ENCODE assay signal across 16 cellular contexts in genomic region chr3:23663661-23664186, GRCh38.
A peak's percentile ranks its signal among the peaks of the same experiment; 100 is the strongest.
DNase-seq lines count a peak whose midpoint lies in the region; ATAC-seq and TF ChIP-seq lines count a peak whose summit lies in the region.
"Had no signal": no experiment of that assay in that cellular context is flagged by ENCODE, and none has a peak within 500 bp of the region (broad histone marks: within the 10 kb centered on the region; RNA-seq: fewer than 3 reads in every experiment).

No MANE protein-coding gene starts in this region.

- intact Hi-C loops in heart left ventricle (cut with DNase I), result no loop called here
- intact Hi-C loops in cardiac septum (cut with DNase I), result no loop called here

- no peak overlapping the region for H3K9ac ChIP-seq in SK-N-SH

- POLR2A ChIA-PET in SK-N-SH (lab: Yijun Ruan, JAX), result no interaction called here

- 57 to 81% (median 73%) methylated on average over 5 of the region's 5 CpGs for WGBS in heart left ventricle, 4 donors
- 71% methylated on average over 5 of the region's 5 CpGs for WGBS in SK-N-SH (ENCODE audit: low lambda C conversion rate)
- WGBS in tibial nerve, 2 donors, result 46 to 50% methylated on average over 5 of the region's 5 CpGs

- no peak for TF ChIP-seq RAD21 in SK-N-SH (IDR thresholded peaks at IDR 0.05; ENCODE audit: low read length)

- H3K4me1 Mint-ChIP-seq in chondrocyte (ENCODE audit: low read depth), result peaks cover 14% of the 10 kb centered on the region

- DNase-seq in heart left ventricle, result no peak
- no peak for DNase-seq in cardiac septum (ENCODE audit: low spot score)
- DNase-seq in SK-N-SH, result no peak
- DNase-seq in fibroblast of mammary gland (ENCODE audit: low read depth), result peak; percentile 35
- DNase-seq in tibial nerve (ENCODE audit: low spot score in 2 of 2), result no peak
- DNase-seq in chondrocyte (ENCODE audit: low spot score), result no peak
- no peak for DNase-seq in effector memory CD4-positive, alpha-beta T cell
- DNase-seq in activated gamma-delta T cell (lab: John Stamatoyannopoulos, UW), result no peak
- DNase-seq: Kasumi-1, MV-4-11, NCI-H1417 treated with DMSO at 0.1 percent for 48 hours, NCI-H2081, NCI-H2227 treated with DMSO at 0.1 percent for 48 hours, NCI-H526 treated with DMSO at 0.1 percent for 48 hours had no signal

- H3K9me3 Mint-ChIP-seq in chondrocyte (ENCODE audit: low read depth), result no peaks in the 10 kb centered on the region

- TF ChIP-seq POLR2A in heart left ventricle (IDR thresholded peaks at IDR 0.05), result no peak
- no peak for TF ChIP-seq POLR2A in tibial nerve (IDR thresholded peaks at IDR 0.05)

- TF ChIP-seq CTCF in heart left ventricle (IDR thresholded peaks at IDR 0.05) (no peak), SK-N-SH (IDR thresholded peaks at IDR 0.05) (no peak), fibroblast of mammary gland (conservative IDR thresholded peaks at IDR 0.05; ENCODE audit: control insufficient read depth, insufficient read depth, low read depth, low read length) (no peak), tibial nerve (IDR thresholded peaks at IDR 0.05) (no peak), chondrocyte (IDR thresholded peaks at IDR 0.05) (no peak)

- no peaks in the 10 kb centered on the region for H3K79me2 ChIP-seq in SK-N-SH (ENCODE audit: insufficient read depth)

- no peak overlapping the region for H3K4me3 ChIP-seq in heart left ventricle
- no peak overlapping the region for H3K4me3 ChIP-seq in SK-N-SH (ENCODE audit: low read depth in 2 of 2, low read length in 1 of 2)
- no peak overlapping the region for H3K4me3 ChIP-seq in fibroblast of mammary gland (ENCODE audit: control insufficient read depth, low read depth, low read length)
- H3K4me3 ChIP-seq in tibial nerve, result no peak overlapping the region
- H3K4me3 ChIP-seq in effector memory CD4-positive, alpha-beta T cell (ENCODE audit: insufficient read depth, low read depth, low read length, poor library complexity, severe bottlenecking), result no peak overlapping the region
- H3K4me3 ChIP-seq: A549 had no signal

- no peaks in the 10 kb centered on the region for H4K20me1 ChIP-seq in SK-N-SH (ENCODE audit: insufficient read depth)

- H3K4me3 Mint-ChIP-seq in chondrocyte (ENCODE audit: unreplicated experiment), result no peak overlapping the region

- H3K27ac ChIP-seq in heart left ventricle, result peak overlapping the region in 3 of 12 donors; percentile 31 to 43 (median 33)
- no peak overlapping the region for H3K27ac ChIP-seq in SK-N-SH (ENCODE audit: low read depth in 2 of 2, low read length in 1 of 2)
- H3K27ac ChIP-seq in tibial nerve, result peak overlapping the region; percentile 6 to 81 (median 66)
- H3K27ac ChIP-seq in effector memory CD4-positive, alpha-beta T cell (ENCODE audit: insufficient read depth, low read length, poor library complexity, severe bottlenecking), result no peak overlapping the region
- H3K27ac ChIP-seq: C4-2B had no signal

- no peaks in the 10 kb centered on the region for H3K9me2 ChIP-seq in SK-N-SH

- peaks cover 5% of the 10 kb centered on the region for H3F3A ChIP-seq in SK-N-SH (replicated peaks; ENCODE audit: insufficient read depth)

- H3K36me3 ChIP-seq in heart left ventricle (no peaks in the 10 kb centered on the region), SK-N-SH (replicated peaks in 1 of 2; ENCODE audit: control insufficient read depth in 1 of 2, insufficient read depth in 2 of 2, low read length in 1 of 2) (no peaks in the 10 kb centered on the region), tibial nerve (no peaks in the 10 kb centered on the region)
- no peaks in the 10 kb centered on the region for H3K36me3 ChIP-seq in effector memory CD4-positive, alpha-beta T cell (ENCODE audit: control insufficient read depth, insufficient read depth, low read length)

- H2AFZ ChIP-seq in SK-N-SH (ENCODE audit: low read depth), result no peak overlapping the region

- H3K27ac Mint-ChIP-seq in chondrocyte (ENCODE audit: unreplicated experiment), result no peak overlapping the region

- CTCF ChIA-PET in SK-N-SH (lab: Yijun Ruan, JAX), result no interaction called here

- no peaks in the 10 kb centered on the region for H3K27me3 ChIP-seq in heart left ventricle
- H3K27me3 ChIP-seq in SK-N-SH (ENCODE audit: insufficient read depth), result no peaks in the 10 kb centered on the region
- H3K27me3 ChIP-seq in tibial nerve, result no peaks in the 10 kb centered on the region
- H3K27me3 ChIP-seq in effector memory CD4-positive, alpha-beta T cell (replicated peaks; ENCODE audit: control insufficient read depth, insufficient read depth, low read length, poor library complexity, severe bottlenecking), result no peaks in the 10 kb centered on the region

- peaks cover 0 to 28% (median 0%) of the 10 kb centered on the region in 12 donors for H3K4me1 ChIP-seq in heart left ventricle
- peaks cover 5% of the 10 kb centered on the region in 2 experiments; a peak in 2 of 4 replicates for H3K4me1 ChIP-seq in SK-N-SH (ENCODE audit: control insufficient read depth in 1 of 2, insufficient read depth in 2 of 2, low read depth in 1 of 2, low read length in 1 of 2)
- peaks cover 0 to 23% (median 0%) of the 10 kb centered on the region in 4 donors for H3K4me1 ChIP-seq in tibial nerve
- H3K4me1 ChIP-seq in effector memory CD4-positive, alpha-beta T cell (ENCODE audit: control insufficient read depth, insufficient read depth, low read length, poor library complexity, severe bottlenecking), result no peaks in the 10 kb centered on the region

- peak in 3 of 4 donors; percentile 12 to 31 (median 27) for ATAC-seq in heart left ventricle
- ATAC-seq: A549 had no signal

- no peaks in the 10 kb centered on the region for H3K36me3 Mint-ChIP-seq in chondrocyte (ENCODE audit: low read depth)

- H3K9me3 ChIP-seq in heart left ventricle (no peaks in the 10 kb centered on the region), SK-N-SH (no peaks in the 10 kb centered on the region), tibial nerve (no peaks in the 10 kb centered on the region)
- H3K9me3 ChIP-seq in effector memory CD4-positive, alpha-beta T cell (ENCODE audit: control insufficient read depth, low read length), result no peaks in the 10 kb centered on the region
- H3K9me3 ChIP-seq: A549 had no signal

- H3K4me2 ChIP-seq in SK-N-SH, result 0 out of 2 replicates have a peak overlapping the region, but pooled peaks have one; percentile 5
- H3K4me2 ChIP-seq: A549 had no signal

- H3K27me3 Mint-ChIP-seq in chondrocyte (ENCODE audit: low read depth), result no peaks in the 10 kb centered on the region

- no peak for TF ChIP-seq EP300 in SK-N-SH (IDR thresholded peaks at IDR 0.05; ENCODE audit: borderline replicate concordance in 1 of 2, low read depth in 1 of 2, low read length in 1 of 2)
- TF ChIP-seq EP300 in tibial nerve (IDR thresholded peaks at IDR 0.05), result peak in 1 of 2 donors; percentile 76

TF ChIP-seq in SK-N-SH, 30 proteins besides CTCF, POLR2A, EP300 and RAD21:
- TF ChIP-seq NFIC (IDR thresholded peaks at IDR 0.05; ENCODE audit: borderline replicate concordance) (peak; percentile 33; the same call in 1 of the 2 replicates), USF2 (IDR thresholded peaks at IDR 0.05; ENCODE audit: borderline replicate concordance, low read depth, low read length) (no peak), FOSL2 (IDR thresholded peaks at IDR 0.05; ENCODE audit: borderline replicate concordance, low read depth) (no peak), JUND (IDR thresholded peaks at IDR 0.05) (no peak), POLR2AphosphoS5 (IDR thresholded peaks at IDR 0.05; ENCODE audit: low read depth, low read length) (no peak), SMC3 (IDR thresholded peaks at IDR 0.05; ENCODE audit: low read depth, low read length) (no peak), GATA2 (CRISPR knock-in tag; IDR thresholded peaks at IDR 0.05) (no peak), SIN3A (IDR thresholded peaks at IDR 0.05; ENCODE audit: borderline replicate concordance, low read depth, low read length) (no peak), MXI1 (IDR thresholded peaks at IDR 0.05; ENCODE audit: low read depth, low read length) (no peak)
TF ChIP-seq in SK-N-SH: peak in this region for 1.

Comparison
In these comparisons a context has a peak if more than half of its experiments do, and no peak if none do; other contexts are left out.
1. H3K27ac ChIP-seq: peak in tibial nerve (4 of 4); none in SK-N-SH (0 of 2) and effector memory CD4-positive, alpha-beta T cell (single experiment).